In the genomic region with DNA sequence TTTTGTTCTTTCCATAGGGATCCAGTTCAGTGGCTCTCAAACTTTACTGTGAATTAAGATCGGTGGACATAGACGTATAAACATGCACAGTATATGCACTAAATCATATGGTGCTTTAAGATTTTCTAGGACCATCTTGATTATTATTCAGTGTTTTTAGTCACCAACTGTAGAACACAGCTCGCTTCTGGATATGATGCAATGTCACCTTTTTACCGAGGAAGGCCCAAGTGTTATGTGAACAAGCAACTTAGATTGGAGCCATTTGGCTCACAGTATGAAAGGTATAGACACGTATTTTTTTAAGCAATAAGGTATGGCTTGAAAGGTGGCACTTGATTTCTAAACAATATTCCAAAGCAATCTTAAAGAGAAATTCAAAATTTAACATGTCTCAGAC, we compare ENCODE assay signal across 2 cellular contexts.
A peak's percentile ranks its signal among the peaks of the same experiment; 100 is the strongest.
TF ChIP-seq lines count a peak whose summit lies in the region.

No MANE protein-coding gene starts in this region.

TF ChIP-seq in HepG2, 621 proteins besides CTCF, POLR2A, EP300 and RAD21 (continued from another document):
- TF ChIP-seq CEBPB (IDR thresholded peaks at IDR 0.05; ENCODE audit: borderline replicate concordance, low read depth, low read length): peak; percentile 75
- TF ChIP-seq, protein P1, sequence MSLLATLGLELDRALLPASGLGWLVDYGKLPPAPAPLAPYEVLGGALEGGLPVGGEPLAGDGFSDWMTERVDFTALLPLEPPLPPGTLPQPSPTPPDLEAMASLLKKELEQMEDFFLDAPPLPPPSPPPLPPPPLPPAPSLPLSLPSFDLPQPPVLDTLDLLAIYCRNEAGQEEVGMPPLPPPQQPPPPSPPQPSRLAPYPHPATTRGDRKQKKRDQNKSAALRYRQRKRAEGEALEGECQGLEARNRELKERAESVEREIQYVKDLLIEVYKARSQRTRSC (CRISPR knock-in tag; IDR thresholded peaks at IDR 0.05; ENCODE audit: low read depth): no peak
- TF ChIP-seq AKAP8 (CRISPR knock-in tag; IDR thresholded peaks at IDR 0.05): no peak
- TF ChIP-seq, protein P2, sequence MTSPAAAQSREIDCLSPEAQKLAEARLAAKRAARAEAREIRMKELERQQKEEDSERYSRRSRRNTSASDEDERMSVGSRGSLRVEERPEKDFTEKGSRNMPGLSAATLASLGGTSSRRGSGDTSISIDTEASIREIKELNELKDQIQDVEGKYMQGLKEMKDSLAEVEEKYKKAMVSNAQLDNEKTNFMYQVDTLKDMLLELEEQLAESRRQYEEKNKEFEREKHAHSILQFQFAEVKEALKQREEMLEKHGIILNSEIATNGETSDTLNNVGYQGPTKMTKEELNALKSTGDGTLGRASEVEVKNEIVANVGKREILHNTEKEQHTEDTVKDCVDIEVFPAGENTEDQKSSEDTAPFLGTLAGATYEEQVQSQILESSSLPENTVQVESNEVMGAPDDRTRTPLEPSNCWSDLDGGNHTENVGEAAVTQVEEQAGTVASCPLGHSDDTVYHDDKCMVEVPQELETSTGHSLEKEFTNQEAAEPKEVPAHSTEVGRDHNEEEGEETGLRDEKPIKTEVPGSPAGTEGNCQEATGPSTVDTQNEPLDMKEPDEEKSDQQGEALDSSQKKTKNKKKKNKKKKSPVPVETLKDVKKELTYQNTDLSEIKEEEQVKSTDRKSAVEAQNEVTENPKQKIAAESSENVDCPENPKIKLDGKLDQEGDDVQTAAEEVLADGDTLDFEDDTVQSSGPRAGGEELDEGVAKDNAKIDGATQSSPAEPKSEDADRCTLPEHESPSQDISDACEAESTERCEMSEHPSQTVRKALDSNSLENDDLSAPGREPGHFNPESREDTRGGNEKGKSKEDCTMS (CRISPR knock-in tag; conservative IDR thresholded peaks at IDR 0.05): no peak
- TF ChIP-seq STAG1 (CRISPR knock-in tag; IDR thresholded peaks at IDR 0.05): no peak
TF ChIP-seq in HepG2: peak in this region for 1.

TF ChIP-seq in K562, 482 proteins besides CTCF, POLR2A, EP300 and RAD21 (continued from another document):
- TF ChIP-seq, protein P3, sequence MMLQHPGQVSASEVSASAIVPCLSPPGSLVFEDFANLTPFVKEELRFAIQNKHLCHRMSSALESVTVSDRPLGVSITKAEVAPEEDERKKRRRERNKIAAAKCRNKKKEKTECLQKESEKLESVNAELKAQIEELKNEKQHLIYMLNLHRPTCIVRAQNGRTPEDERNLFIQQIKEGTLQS (IDR thresholded peaks at IDR 0.05): peak; percentile 72
- TF ChIP-seq, protein P3 (CRISPR knock-in tag; conservative IDR thresholded peaks at IDR 0.05): no peak
- no peak for TF ChIP-seq ZNF232 (CRISPR knock-in tag; IDR thresholded peaks at IDR 0.05)
- TF ChIP-seq ZNF551 (CRISPR knock-in tag; IDR thresholded peaks at IDR 0.05): no peak
- TF ChIP-seq PPARD (CRISPR knock-in tag; IDR thresholded peaks at IDR 0.05): no peak
- TF ChIP-seq, protein P4, sequence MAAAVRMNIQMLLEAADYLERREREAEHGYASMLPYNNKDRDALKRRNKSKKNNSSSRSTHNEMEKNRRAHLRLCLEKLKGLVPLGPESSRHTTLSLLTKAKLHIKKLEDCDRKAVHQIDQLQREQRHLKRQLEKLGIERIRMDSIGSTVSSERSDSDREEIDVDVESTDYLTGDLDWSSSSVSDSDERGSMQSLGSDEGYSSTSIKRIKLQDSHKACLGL (CRISPR knock-in tag; IDR thresholded peaks at IDR 0.05; ENCODE audit: borderline replicate concordance, poor library complexity, severe bottlenecking): no peak
- no peak for TF ChIP-seq MCM3 (IDR thresholded peaks at IDR 0.05)
- TF ChIP-seq, protein P5, sequence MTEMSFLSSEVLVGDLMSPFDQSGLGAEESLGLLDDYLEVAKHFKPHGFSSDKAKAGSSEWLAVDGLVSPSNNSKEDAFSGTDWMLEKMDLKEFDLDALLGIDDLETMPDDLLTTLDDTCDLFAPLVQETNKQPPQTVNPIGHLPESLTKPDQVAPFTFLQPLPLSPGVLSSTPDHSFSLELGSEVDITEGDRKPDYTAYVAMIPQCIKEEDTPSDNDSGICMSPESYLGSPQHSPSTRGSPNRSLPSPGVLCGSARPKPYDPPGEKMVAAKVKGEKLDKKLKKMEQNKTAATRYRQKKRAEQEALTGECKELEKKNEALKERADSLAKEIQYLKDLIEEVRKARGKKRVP (CRISPR knock-in tag; IDR thresholded peaks at IDR 0.05): peak; percentile 64; the same call in 1 of the 2 replicates
- TF ChIP-seq, protein P6, sequence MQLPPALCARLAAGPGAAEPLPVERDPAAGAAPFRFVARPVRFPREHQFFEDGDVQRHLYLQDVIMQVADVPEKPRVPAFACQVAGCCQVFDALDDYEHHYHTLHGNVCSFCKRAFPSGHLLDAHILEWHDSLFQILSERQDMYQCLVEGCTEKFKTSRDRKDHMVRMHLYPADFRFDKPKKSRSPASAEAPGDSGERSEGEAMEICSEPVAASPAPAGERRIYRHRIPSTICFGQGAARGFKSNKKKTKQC (CRISPR knock-in tag; IDR thresholded peaks at IDR 0.05): no peak
- TF ChIP-seq RHOXF2B (CRISPR knock-in tag; conservative IDR thresholded peaks at IDR 0.05): no peak
- no peak for TF ChIP-seq MBD2 (IDR thresholded peaks at IDR 0.05; ENCODE audit: borderline replicate concordance, low read depth)
- no peak for TF ChIP-seq ZFP1 (CRISPR knock-in tag; IDR thresholded peaks at IDR 0.05)
- TF ChIP-seq U2AF2 (optimal IDR thresholded peaks at IDR 0.05; ENCODE audit: low read depth, low read length): no peak
- TF ChIP-seq, protein P7, sequence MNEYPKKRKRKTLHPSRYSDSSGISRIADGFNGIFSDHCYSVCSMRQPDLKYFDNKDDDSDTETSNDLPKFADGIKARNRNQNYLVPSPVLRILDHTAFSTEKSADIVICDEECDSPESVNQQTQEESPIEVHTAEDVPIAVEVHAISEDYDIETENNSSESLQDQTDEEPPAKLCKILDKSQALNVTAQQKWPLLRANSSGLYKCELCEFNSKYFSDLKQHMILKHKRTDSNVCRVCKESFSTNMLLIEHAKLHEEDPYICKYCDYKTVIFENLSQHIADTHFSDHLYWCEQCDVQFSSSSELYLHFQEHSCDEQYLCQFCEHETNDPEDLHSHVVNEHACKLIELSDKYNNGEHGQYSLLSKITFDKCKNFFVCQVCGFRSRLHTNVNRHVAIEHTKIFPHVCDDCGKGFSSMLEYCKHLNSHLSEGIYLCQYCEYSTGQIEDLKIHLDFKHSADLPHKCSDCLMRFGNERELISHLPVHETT (CRISPR knock-in tag; conservative IDR thresholded peaks at IDR 0.05 in 1 of 2, IDR thresholded peaks at IDR 0.05 in 1 of 2): no peak
- no peak for TF ChIP-seq IRF2 (CRISPR knock-in tag; IDR thresholded peaks at IDR 0.05)
- TF ChIP-seq CEBPB (tag; IDR thresholded peaks at IDR 0.05): peak; percentile 42
